In genomic region chr2:28436525-28437051, GRCh38 we compare ENCODE assay signal across 2 cellular contexts.
TF ChIP-seq lines count a peak whose summit lies in the region.

No MANE protein-coding gene starts in this region.

TF ChIP-seq in SK-N-SH, 30 proteins besides CTCF, POLR2A, EP300 and RAD21 (continued from another document):
- TF ChIP-seq USF2 (IDR thresholded peaks at IDR 0.05; ENCODE audit: borderline replicate concordance, low read depth, low read length) (no peak), FOXM1 (IDR thresholded peaks at IDR 0.05; ENCODE audit: low read depth) (no peak), YY1 (IDR thresholded peaks at IDR 0.05; ENCODE audit: low read depth) (no peak), TCF12 (IDR thresholded peaks at IDR 0.05) (no peak), NRF1 (IDR thresholded peaks at IDR 0.05; ENCODE audit: low read depth, low read length) (no peak), NFIC (IDR thresholded peaks at IDR 0.05; ENCODE audit: borderline replicate concordance) (no peak), GATA2 (CRISPR knock-in tag; IDR thresholded peaks at IDR 0.05) (no peak), TAF1 (IDR thresholded peaks at IDR 0.05; ENCODE audit: borderline replicate concordance, low read depth, low read length) (no peak), FOSL2 (IDR thresholded peaks at IDR 0.05; ENCODE audit: borderline replicate concordance, low read depth) (no peak), MXI1 (IDR thresholded peaks at IDR 0.05; ENCODE audit: low read depth, low read length) (no peak), TEAD4 (IDR thresholded peaks at IDR 0.05; ENCODE audit: borderline replicate concordance, insufficient read depth) (no peak)
- TF ChIP-seq, protein P1, sequence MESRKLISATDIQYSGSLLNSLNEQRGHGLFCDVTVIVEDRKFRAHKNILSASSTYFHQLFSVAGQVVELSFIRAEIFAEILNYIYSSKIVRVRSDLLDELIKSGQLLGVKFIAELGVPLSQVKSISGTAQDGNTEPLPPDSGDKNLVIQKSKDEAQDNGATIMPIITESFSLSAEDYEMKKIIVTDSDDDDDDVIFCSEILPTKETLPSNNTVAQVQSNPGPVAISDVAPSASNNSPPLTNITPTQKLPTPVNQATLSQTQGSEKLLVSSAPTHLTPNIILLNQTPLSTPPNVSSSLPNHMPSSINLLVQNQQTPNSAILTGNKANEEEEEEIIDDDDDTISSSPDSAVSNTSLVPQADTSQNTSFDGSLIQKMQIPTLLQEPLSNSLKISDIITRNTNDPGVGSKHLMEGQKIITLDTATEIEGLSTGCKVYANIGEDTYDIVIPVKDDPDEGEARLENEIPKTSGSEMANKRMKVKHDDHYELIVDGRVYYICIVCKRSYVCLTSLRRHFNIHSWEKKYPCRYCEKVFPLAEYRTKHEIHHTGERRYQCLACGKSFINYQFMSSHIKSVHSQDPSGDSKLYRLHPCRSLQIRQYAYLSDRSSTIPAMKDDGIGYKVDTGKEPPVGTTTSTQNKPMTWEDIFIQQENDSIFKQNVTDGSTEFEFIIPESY (IDR thresholded peaks at IDR 0.05; ENCODE audit: borderline replicate concordance, low read depth), result no peak
TF ChIP-seq in SK-N-SH: peak in this region for 0.

TF ChIP-seq in SK-N-SH treated with all-trans-retinoic acid at 6 μM for 48 hours, 23 proteins besides CTCF, POLR2A, EP300 and RAD21 (continued from another document):
- no peak for TF ChIP-seq PPARA (CRISPR knock-in tag; IDR thresholded peaks at IDR 0.05; ENCODE audit: borderline replicate concordance)
- TF ChIP-seq PATZ1 (CRISPR knock-in tag; IDR thresholded peaks at IDR 0.05; ENCODE audit: borderline replicate concordance), result no peak
- no peak for TF ChIP-seq BACH2 (CRISPR knock-in tag; IDR thresholded peaks at IDR 0.05; ENCODE audit: borderline replicate concordance)
- no peak for TF ChIP-seq TCF4 (CRISPR knock-in tag; IDR thresholded peaks at IDR 0.05; ENCODE audit: borderline replicate concordance)
- TF ChIP-seq GLIS3 (CRISPR knock-in tag; IDR thresholded peaks at IDR 0.05), result no peak
- TF ChIP-seq CSDC2 (CRISPR knock-in tag; IDR thresholded peaks at IDR 0.05), result no peak
